Comparison of ENCODE assay signal across 8 cellular contexts in genomic region chr4:164935363-164935762, GRCh38. TPM values are rescaled to one million over a fixed set of nuclear protein-coding genes. Genes with fewer than 3 reads are reported as not detected.
A peak's percentile ranks its signal among the peaks of the same experiment; 100 is the strongest.
DNase-seq lines count a peak whose midpoint lies in the region; ATAC-seq and TF ChIP-seq lines count a peak whose summit lies in the region.

No MANE protein-coding gene starts in this region.

- no peaks in the 10 kb centered on the region for H3K36me3 ChIP-seq in endodermal cell (ENCODE audit: control insufficient read depth, insufficient read depth, low read length)
- H3K36me3 ChIP-seq in CD8-positive, alpha-beta memory T cell (ENCODE audit: insufficient read depth, low read length) = no peaks in the 10 kb centered on the region

- no peak overlapping the region for H3K27ac Mint-ChIP-seq in endodermal cell
- H3K27ac Mint-ChIP-seq in CD8-positive, alpha-beta memory T cell = no peak overlapping the region

- H3K4me3 ChIP-seq in endodermal cell (ENCODE audit: low read length) = no peak overlapping the region
- no peak overlapping the region for H3K4me3 ChIP-seq in CD8-positive, alpha-beta memory T cell (ENCODE audit: low read length)

- ATAC-seq in GM21576 (IDR thresholded peaks at IDR 0.05; ENCODE audit: unreplicated experiment) = peak; percentile 61
- peak; percentile 41 for ATAC-seq in HG03469 (IDR thresholded peaks at IDR 0.05; ENCODE audit: unreplicated experiment)

- peaks cover 18% of the 10 kb centered on the region for H3K4me1 Mint-ChIP-seq in endodermal cell
- H3K4me1 Mint-ChIP-seq in CD8-positive, alpha-beta memory T cell = no peaks in the 10 kb centered on the region

- no peak overlapping the region for H3K27ac ChIP-seq in endodermal cell (ENCODE audit: low read depth, low read length)
- no peak overlapping the region for H3K27ac ChIP-seq in CD8-positive, alpha-beta memory T cell (ENCODE audit: low read depth, low read length)

- POLR2A ChIA-PET in CD8-positive, alpha-beta memory T cell (lab: Charles Lee) = no interaction called here

- peak; percentile 26 for TF ChIP-seq CTCF in GM13977 (IDR thresholded peaks at IDR 0.05; ENCODE audit: extremely low read depth, insufficient read depth, missing control alignments)
- TF ChIP-seq CTCF in endodermal cell (conservative IDR thresholded peaks at IDR 0.05) = peak; percentile 78

- WGBS in endodermal cell (ENCODE audit: insufficient coverage in 1 of 2, insufficient read length in 1 of 2), 2 experiments = 80 to 95% methylated on average over 1 of the region's 1 CpG

- H3K27me3 ChIP-seq in endodermal cell (ENCODE audit: control insufficient read depth, insufficient read depth, low read length, poor library complexity, severe bottlenecking) = no peaks in the 10 kb centered on the region
- H3K27me3 ChIP-seq in CD8-positive, alpha-beta memory T cell (ENCODE audit: insufficient read depth, low read length, poor library complexity, severe bottlenecking) = no peaks in the 10 kb centered on the region

- H3K9ac ChIP-seq in endodermal cell (ENCODE audit: extremely low read depth, low read length, poor library complexity, severe bottlenecking) = no peak overlapping the region

- no peaks in the 10 kb centered on the region for H3K27me3 Mint-ChIP-seq in endodermal cell (ENCODE audit: insufficient read depth)
- peaks cover 6 to 41% of the 10 kb centered on the region in 2 donors for H3K27me3 Mint-ChIP-seq in CD8-positive, alpha-beta memory T cell

- peak; percentile 40 for DNase-seq in GM13977 (ENCODE audit: low spot score)
- DNase-seq in endodermal cell = peak; percentile 75
- no peak for DNase-seq in HK-2 (ENCODE audit: unreplicated experiment)
- DNase-seq in SW 1271 (lab: John Stamatoyannopoulos, UW) = no peak
- no peak for DNase-seq in CD8-positive, alpha-beta memory T cell
- no peak for DNase-seq in NCI-H446 treated with DMSO at 0.1 percent for 48 hours (lab: John Stamatoyannopoulos, UW)

- CTCF ChIA-PET in CD8-positive, alpha-beta memory T cell (lab: Charles Lee) = no interaction called here

- in situ Hi-C loops in GM13977 (cut with MboI; ENCODE audit: low pct_unique_long_range_greater_than_20kb, low sequenced_read_pairs, unreplicated experiment) = no loop called here

- no peaks in the 10 kb centered on the region for H3K4me1 ChIP-seq in endodermal cell (ENCODE audit: control insufficient read depth, insufficient read depth, low read length)
- H3K4me1 ChIP-seq in CD8-positive, alpha-beta memory T cell (ENCODE audit: insufficient read depth, low read length) = no peaks in the 10 kb centered on the region

- no peak overlapping the region for H3K4me3 Mint-ChIP-seq in endodermal cell
- no peak overlapping the region for H3K4me3 Mint-ChIP-seq in CD8-positive, alpha-beta memory T cell

- H3K9me3 ChIP-seq in endodermal cell (ENCODE audit: control insufficient read depth, low read length) = no peaks in the 10 kb centered on the region
- H3K9me3 ChIP-seq in CD8-positive, alpha-beta memory T cell (ENCODE audit: low read length) = no peaks in the 10 kb centered on the region

- H3K9me3 Mint-ChIP-seq in endodermal cell = no peaks in the 10 kb centered on the region
- peaks cover 0 to 2% (median 0%) of the 10 kb centered on the region in 5 donors for H3K9me3 Mint-ChIP-seq in CD8-positive, alpha-beta memory T cell

- H3K36me3 Mint-ChIP-seq in endodermal cell (ENCODE audit: low read depth) = no peaks in the 10 kb centered on the region
- no peaks in the 10 kb centered on the region for H3K36me3 Mint-ChIP-seq in CD8-positive, alpha-beta memory T cell

RNA-seq across cellular contexts. Expression of gene TRIM61, which starts 42.1 kb away (rescaled TPM):
- total RNA-seq in endodermal cell = 1 to 10 TPM; 2.7 to 3.8 TPM
- polyA plus RNA-seq in endodermal cell (2013, experiment 1 of 2) = 0.85 TPM
- 0.75 TPM for polyA plus RNA-seq in endodermal cell (2013, experiment 2 of 2)
- 1 to 10 TPM; 2.7 to 3.3 TPM for total RNA-seq in CD8-positive, alpha-beta memory T cell
- polyA plus RNA-seq in CD8-positive, alpha-beta memory T cell = 1.3 TPM

RNA-seq across cellular contexts. Expression of gene APELA, which starts 58.4 kb away (rescaled TPM):
- 10 to 100 TPM in 1 of 2 donors, 1 to 10 TPM in 1; 3.3 to 21.5 TPM for total RNA-seq in endodermal cell
- 13.1 TPM for polyA plus RNA-seq in endodermal cell (2013, experiment 1 of 2)
- 9.8 TPM for polyA plus RNA-seq in endodermal cell (2013, experiment 2 of 2)
- total RNA-seq in CD8-positive, alpha-beta memory T cell = not detected
- polyA plus RNA-seq in CD8-positive, alpha-beta memory T cell = not detected

Comparison
In these comparisons a context has a peak if more than half of its experiments do, and no peak if none do; other contexts are left out.
1. DNase-seq: peak in GM13977 (single experiment) and endodermal cell (single experiment); none in HK-2 (single experiment), SW 1271 (0 of 2), CD8-positive, alpha-beta memory T cell (0 of 5) and NCI-H446 treated with DMSO at 0.1 percent for 48 hours (single experiment).
2. RNA of gene APELA, which starts 58.4 kb away (total RNA-seq): 3.3 to 21.5 TPM in endodermal cell; not detected in CD8-positive, alpha-beta memory T cell; every median in the first group is over 4 times any median in the second.